In genomic region chr18:53421869-53422268, GRCh38 we compare ENCODE assay signal across 7 cellular contexts.
"Had no signal": no experiment of that assay in that cellular context is flagged by ENCODE, and none has a peak within 500 bp of the region (broad histone marks: within the 10 kb centered on the region; RNA-seq: fewer than 3 reads in every experiment).

No MANE protein-coding gene starts in this region.

- DNase-seq: H9, HCEC 1CT, IMR-90 had no signal

- FAIRE-seq: H1, H54, HTR-8/SVneo had no signal

- H3K9me3 Mint-ChIP-seq: GM23338, H9 had no signal

- H3K4me3 ChIP-seq: GM23338 had no signal

- H3K27ac Mint-ChIP-seq: GM23338, H9 had no signal

- ATAC-seq: GM23338 had no signal

- H3K4me3 Mint-ChIP-seq: GM23338, H9 had no signal
